15 cellular contexts compared by ENCODE assay signal in the genomic region with DNA sequence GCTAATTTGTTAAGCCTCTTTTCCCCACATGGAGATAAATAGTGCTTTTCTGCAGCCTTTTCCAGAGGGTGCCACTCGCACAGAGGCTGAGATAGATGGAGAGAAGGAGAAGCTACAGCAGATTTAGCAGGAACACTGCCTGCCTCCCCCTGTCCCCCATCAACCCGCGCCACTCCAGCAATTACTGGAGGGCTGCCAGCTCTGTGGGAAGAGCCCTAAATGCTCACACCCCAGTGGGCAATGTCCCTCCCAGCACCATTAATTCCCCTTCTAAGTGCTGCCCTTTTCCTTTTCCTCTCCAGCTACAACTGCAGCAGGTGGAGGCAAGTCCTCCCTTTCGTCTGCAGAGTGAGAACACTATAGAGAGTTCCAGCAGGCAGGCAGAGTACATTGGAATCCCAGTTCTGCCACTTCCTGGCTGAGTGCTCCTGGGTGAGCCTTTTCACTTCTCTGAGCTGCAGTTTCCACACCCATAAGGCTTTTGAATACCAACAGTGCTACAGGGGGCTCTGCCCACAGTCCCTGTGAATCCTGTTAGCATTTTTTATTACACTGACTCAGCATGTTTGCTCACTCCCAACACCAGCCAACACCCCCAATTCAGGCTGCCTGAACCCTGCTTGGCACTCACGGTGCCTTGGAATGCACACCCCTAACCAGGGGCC.
DNase-seq lines count a peak whose midpoint lies in the region; ATAC-seq and TF ChIP-seq lines count a peak whose summit lies in the region.
"Had no signal": no experiment of that assay in that cellular context is flagged by ENCODE, and none has a peak within 500 bp of the region (broad histone marks: within the 10 kb centered on the region; RNA-seq: fewer than 3 reads in every experiment).

No MANE protein-coding gene starts in this region.

- H3K36me3 ChIP-seq in RWPE2 (ENCODE audit: low read depth), result no peaks in the 10 kb centered on the region
- H3K36me3 ChIP-seq: tibial nerve had no signal

- no peak overlapping the region for H3K4me3 ChIP-seq in RWPE2 (ENCODE audit: severe bottlenecking)
- H3K4me3 ChIP-seq: tibial nerve had no signal

- peak; percentile 16 for DNase-seq in DMS 273 (lab: John Stamatoyannopoulos, UW; ENCODE audit: unreplicated experiment)
- DNase-seq in DMS 273 treated with DMSO at 0.1 percent for 48 hours (lab: John Stamatoyannopoulos, UW), result no peak
- DNase-seq in HT1080 (ENCODE audit: low read depth), result peak; percentile 61
- DNase-seq in RWPE2 (ENCODE audit: low spot score), result no peak
- peak; percentile 24 for DNase-seq in midbrain (lab: John Stamatoyannopoulos, UW)
- no peak for DNase-seq in NCI-H1694 (lab: John Stamatoyannopoulos, UW)
- no peak for DNase-seq in NOMO-1 treated with DMSO at 0.1 percent for 48 hours (lab: John Stamatoyannopoulos, UW; ENCODE audit: unreplicated experiment)
- DNase-seq: activated naive CD4-positive, alpha-beta T cell treated with Interleukin-2 at 50 U/mL for 16 hours; CD4-positive, alpha-beta memory T cell; Karpas-422; NCI-H2029; SHP77 had no signal

- H3K27me3 ChIP-seq in RWPE2 (ENCODE audit: insufficient read depth, poor library complexity, severe bottlenecking), result no peaks in the 10 kb centered on the region
- H3K27me3 ChIP-seq: tibial nerve had no signal

- ATAC-seq in RWPE2 (ENCODE audit: low read depth) (peak; percentile 66), GM19324 (IDR thresholded peaks at IDR 0.05; ENCODE audit: low FRiP score, unreplicated experiment) (no peak)

- no peak overlapping the region for H3K27ac ChIP-seq in RWPE2 (ENCODE audit: poor library complexity, severe bottlenecking)
- H3K27ac ChIP-seq: 22Rv1, tibial nerve had no signal

- TF ChIP-seq CTCF in RWPE2 (IDR thresholded peaks at IDR 0.05; ENCODE audit: poor library complexity, severe bottlenecking), result no peak

- no peaks in the 10 kb centered on the region for H3K9me3 ChIP-seq in RWPE2 (ENCODE audit: severe bottlenecking)
- H3K9me3 ChIP-seq: tibial nerve had no signal

- H3K4me1 ChIP-seq in RWPE2 (ENCODE audit: insufficient read depth, poor library complexity, severe bottlenecking), result no peaks in the 10 kb centered on the region

Comparison
In these comparisons a context has a peak if more than half of its experiments do, and no peak if none do; other contexts are left out.
1. DNase-seq: peak in DMS 273 (single experiment), HT1080 (single experiment) and midbrain (single experiment); none in DMS 273 treated with DMSO at 0.1 percent for 48 hours (single experiment), RWPE2 (single experiment), NCI-H1694 (single experiment) and NOMO-1 treated with DMSO at 0.1 percent for 48 hours (single experiment).